ENCODE assay signal across 7 cellular contexts in genomic region chrY:12446486-12447265, GRCh38.
DNase-seq lines count a peak whose midpoint lies in the region; ATAC-seq, FAIRE-seq and TF ChIP-seq lines count a peak whose summit lies in the region.
"Not testable (repeated sequence)": the region's sequence is repeated elsewhere in the genome, so short reads cannot be mapped to it uniquely, and the experiment has no call there.

No MANE protein-coding gene starts in this region.

- not testable (repeated sequence) for TF ChIP-seq POLR2A in A549 (IDR thresholded peaks at IDR 0.05; ENCODE audit: low read length); H1 (IDR thresholded peaks at IDR 0.05; ENCODE audit: control extremely low read depth in 1 of 2, low read depth in 2 of 2, low read length in 2 of 2); gastrocnemius medialis (IDR thresholded peaks at IDR 0.05)

- TF ChIP-seq RAD21 in A549 (conservative IDR thresholded peaks at IDR 0.05 in 1 of 2, IDR thresholded peaks at IDR 0.05 in 1 of 2); H1 (IDR thresholded peaks at IDR 0.05 in 1 of 2, conservative IDR thresholded peaks at IDR 0.05 in 1 of 2; ENCODE audit: low read depth in 2 of 2, low read length in 2 of 2): not testable (repeated sequence)

- not testable (repeated sequence) for H3K4me2 ChIP-seq in A549; H1 (ENCODE audit: insufficient read depth in 1 of 2, low read depth in 2 of 2, low read length in 2 of 2)

- TF ChIP-seq CTCF in A549 (IDR thresholded peaks at IDR 0.05); H1 (IDR thresholded peaks at IDR 0.05; ENCODE audit: control extremely low read depth in 1 of 3, insufficient read depth in 1 of 3, low read depth in 1 of 3, low read length in 3 of 3); heart right ventricle (IDR thresholded peaks at IDR 0.05); gastrocnemius medialis (IDR thresholded peaks at IDR 0.05 in 4 of 5, conservative IDR thresholded peaks at IDR 0.05 in 1 of 5): not testable (repeated sequence)

- not testable (repeated sequence) for H2AFZ ChIP-seq in H1 (ENCODE audit: low read length)

- peak; percentile 65 to 71 for ATAC-seq in A549
- ATAC-seq in heart right ventricle: peak in 5 of 8 donors; percentile 27 to 46 (median 34)
- ATAC-seq in gastrocnemius medialis: peak; percentile 54 to 61

- not testable (repeated sequence) for H3K9me3 ChIP-seq in A549; NT2/D1 (ENCODE audit: insufficient read depth, low read length); heart right ventricle; gastrocnemius medialis
- peaks cover 5 to 16% of the 10 kb centered on the region in 2 experiments; a peak in 2 of 4 replicates for H3K9me3 ChIP-seq in H1 (ENCODE audit: insufficient read depth in 2 of 2, low read depth in 1 of 2, low read length in 1 of 2)

- FAIRE-seq in A549 (lab: Jason Lieb, UNC): peak; percentile 36
- FAIRE-seq in H1 (lab: Jason Lieb, UNC): peak; percentile 78

- H3K27ac ChIP-seq in A549; H1 (ENCODE audit: low read depth, low read length); heart right ventricle: not testable (repeated sequence)
- H3K27ac ChIP-seq in gastrocnemius medialis: peak overlapping the region in 1 of 4 donors; percentile 63

- not testable (repeated sequence) for H3K4me1 ChIP-seq in A549; NT2/D1 (ENCODE audit: insufficient read depth, insufficient read length); H1 (replicated peaks in 1 of 4; ENCODE audit: control insufficient read depth in 3 of 4, insufficient read depth in 4 of 4, low read length in 3 of 4); heart right ventricle; gastrocnemius medialis

- H3K27me3 ChIP-seq in NT2/D1 (ENCODE audit: insufficient read depth, insufficient read length); H1 (replicated peaks in 1 of 4; ENCODE audit: control insufficient read depth in 3 of 4, extremely low read depth in 1 of 4, insufficient read depth in 3 of 4, low read length in 3 of 4); heart right ventricle; gastrocnemius medialis: not testable (repeated sequence)

- not testable (repeated sequence) for H3K23ac ChIP-seq in H1 (ENCODE audit: insufficient read length)

- H2BK12ac ChIP-seq in H1 (ENCODE audit: low read depth, low read length): not testable (repeated sequence)

- 96% methylated on average over 5 of the region's 27 CpGs for WGBS in A549 (ENCODE audit: missing lambda C conversion rate)
- WGBS in H1 (ENCODE audit: extremely low coverage in 1 of 2, insufficient coverage in 1 of 2, insufficient read length in 1 of 2, insufficient replicate concordance in 2 of 2, low coverage in 1 of 2, low lambda C conversion rate in 2 of 2, missing lambda C conversion rate in 1 of 2), 2 experiments: 85% methylated on average over 14 of the region's 27 CpGs; no CpG with 5 or more reads in 1 of the 2 experiments
- WGBS in heart right ventricle, 2 donors: 64 to 76% methylated on average over 22 to 26 of the region's 27 CpGs

- H2BK20ac ChIP-seq in H1 (ENCODE audit: low read length): not testable (repeated sequence)

- not testable (repeated sequence) for H3K56ac ChIP-seq in H1 (replicated peaks; ENCODE audit: insufficient read length, low read depth, low read length)

- not testable (repeated sequence) for DNase-seq in A549 (ENCODE audit: low read depth in 1 of 2, low spot score in 1 of 2); H1 (ENCODE audit: low read depth in 1 of 2, low spot score in 2 of 2)
- DNase-seq in H4 (ENCODE audit: low spot score): peak; percentile 3
- peak; percentile 74 for DNase-seq in HT1080 (ENCODE audit: low read depth)
- DNase-seq in NT2/D1 (ENCODE audit: low read depth, low spot score): peak; percentile 9
- DNase-seq in heart right ventricle: peak in 1 of 2 donors; percentile 4
- peak; percentile 3 to 42 for DNase-seq in gastrocnemius medialis

- H3K79me2 ChIP-seq in H1 (ENCODE audit: control insufficient read depth in 1 of 2, insufficient read depth in 2 of 2, low read length in 2 of 2): not testable (repeated sequence)

- H2BK120ac ChIP-seq in H1 (replicated peaks; ENCODE audit: low read depth, low read length): not testable (repeated sequence)

- CTCF ChIA-PET in A549 (lab: Yijun Ruan, JAX); H1 (lab: Charles Lee; ENCODE audit: partially characterized antibody): not testable (repeated sequence)

- H4K8ac ChIP-seq in H1 (ENCODE audit: extremely low read depth, insufficient read depth, low read length): not testable (repeated sequence)

- H4K91ac ChIP-seq in H1 (replicated peaks; ENCODE audit: insufficient read length, low read length): not testable (repeated sequence)

- not testable (repeated sequence) for H3K18ac ChIP-seq in H1 (ENCODE audit: extremely low read depth, low read length)

- H3K36me3 ChIP-seq in NT2/D1 (ENCODE audit: insufficient read depth, insufficient read length, low read length); H1 (ENCODE audit: control insufficient read depth in 2 of 4, insufficient read depth in 4 of 4, low read length in 3 of 4); heart right ventricle; gastrocnemius medialis: not testable (repeated sequence)

- not testable (repeated sequence) for H2BK5ac ChIP-seq in H1 (ENCODE audit: low read depth, low read length)

- H3K23me2 ChIP-seq in H1 (ENCODE audit: low read depth, low read length): not testable (repeated sequence)

- H4K5ac ChIP-seq in H1 (ENCODE audit: insufficient read length, low read depth, low read length): not testable (repeated sequence)

- not testable (repeated sequence) for H3K4me3 ChIP-seq in A549; NT2/D1 (ENCODE audit: insufficient read length, low read depth); H1 (ENCODE audit: extremely low read depth in 1 of 4, insufficient read depth in 2 of 4, low read depth in 3 of 4, low read length in 4 of 4); heart right ventricle; gastrocnemius medialis

- POLR2A ChIA-PET in A549 (lab: Yijun Ruan, JAX); H1 (lab: Charles Lee; ENCODE audit: partially characterized antibody): not testable (repeated sequence)

- H3K79me1 ChIP-seq in H1 (ENCODE audit: low read depth, low read length): not testable (repeated sequence)

- not testable (repeated sequence) for H3K4ac ChIP-seq in H1 (replicated peaks; ENCODE audit: insufficient read length, low read depth, low read length)

- H3K14ac ChIP-seq in H1 (ENCODE audit: insufficient read length): not testable (repeated sequence)

- not testable (repeated sequence) for H2BK15ac ChIP-seq in H1 (ENCODE audit: low read length)

- not testable (repeated sequence) for H3K9ac ChIP-seq in NT2/D1 (ENCODE audit: insufficient read length, low read depth); H1 (replicated peaks in 1 of 4; ENCODE audit: extremely low read depth in 1 of 4, low read depth in 3 of 4, low read length in 3 of 4)

- not testable (repeated sequence) for H2AK5ac ChIP-seq in H1 (ENCODE audit: low read depth, low read length)

- not testable (repeated sequence) for H4K20me1 ChIP-seq in H1 (replicated peaks in 1 of 2; ENCODE audit: control insufficient read depth in 1 of 2, insufficient read depth in 2 of 2, low read length in 2 of 2)

- in situ Hi-C loops in gastrocnemius medialis (cut with MboI; ENCODE audit: low sequenced_read_pairs in 4 of 4): loop anchor here in 1 of 4 donors (25.0 kb wide), 1 partner anchor 109 kb away; no protein-coding TSS in a partner anchor

- TF ChIP-seq EP300 in A549 (IDR thresholded peaks at IDR 0.05); H1 (IDR thresholded peaks at IDR 0.05; ENCODE audit: borderline replicate concordance in 1 of 2, low read depth in 2 of 2, low read length in 2 of 2): not testable (repeated sequence)

- intact Hi-C loops in heart right ventricle (cut with DNase I): loop anchor here in 1 of 10 donors (10.0 kb wide), 1 partner anchor 62 kb away; no protein-coding TSS in a partner anchor
- intact Hi-C loops in gastrocnemius medialis (cut with DNase I; ENCODE audit: low total_unique reads): not testable (repeated sequence)
